ENCODE assay signal across 1 cellular context in genomic region chr1:54463259-54464030, GRCh38.
TF ChIP-seq lines count a peak whose summit lies in the region.

No MANE protein-coding gene starts in this region.

TF ChIP-seq in IMR-90, 13 proteins besides CTCF, POLR2A, EP300 and RAD21:
- TF ChIP-seq FOS (IDR thresholded peaks at IDR 0.05; ENCODE audit: low read depth, low read length) (no peak), RCOR1 (IDR thresholded peaks at IDR 0.05; ENCODE audit: insufficient replicate concordance, low read length) (no peak)
